In the genomic region with DNA sequence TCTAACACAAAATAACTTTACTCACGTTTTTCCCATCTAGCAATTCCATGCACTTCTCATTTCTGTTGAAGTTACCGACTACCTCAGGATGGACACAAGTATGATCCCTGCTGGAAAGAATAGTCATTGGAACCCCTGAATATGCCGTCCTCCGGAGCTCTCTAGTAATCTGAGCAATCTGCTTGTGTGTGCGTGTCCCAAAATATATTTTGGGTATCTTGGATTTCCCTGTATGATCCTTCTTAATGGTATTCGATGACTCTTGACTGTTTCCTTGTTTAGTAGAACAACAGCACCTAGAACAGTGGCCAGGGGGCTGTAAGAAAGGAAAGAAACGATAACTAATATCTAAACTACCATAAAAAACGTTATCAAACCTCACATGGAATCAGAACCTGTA, we compare ENCODE assay signal across 37 cellular contexts.
"Had no signal": no experiment of that assay in that cellular context is flagged by ENCODE, and none has a peak within 500 bp of the region (broad histone marks: within the 10 kb centered on the region; RNA-seq: fewer than 3 reads in every experiment).

No MANE protein-coding gene starts in this region.

- H3K9me3 ChIP-seq: adrenal gland, body of pancreas, esophagus muscularis mucosa, gastrocnemius medialis, heart right ventricle had no signal

- H3K9me3 Mint-ChIP-seq: activated B cell treated with CpG ODN at 0.5 μM for 24 hours; activated CD4-positive, alpha-beta memory T cell treated with anti-CD3 and anti-CD28 coated beads for 36 hours; activated CD4-positive, alpha-beta T cell treated with anti-CD3 and anti-CD28 coated beads, Interleukin-2, amount 10 ng/mL, durations not matched to agents 24 days and 14 days; activated naive CD4-positive, alpha-beta T cell treated with anti-CD3 and anti-CD28 coated beads for 36 hours; activated naive CD4-positive, alpha-beta T cell treated with anti-CD3 and anti-CD28 coated beads, Interleukin-2, amount 50 U/mL, for 24 hours; activated naive CD8-positive, alpha-beta T cell treated with anti-CD3 and anti-CD28 coated beads for 36 hours; activated naive CD8-positive, alpha-beta T cell treated with anti-CD3 and anti-CD28 coated beads, Interleukin-2, amount 50 U/mL, for 24 hours; activated T-helper 1 cell treated with anti-CD3 and anti-CD28 coated beads, Interleukin-12 subunit alpha, Interleukin-12 subunit beta, Interleukin-2, Interleukin-4 antibody, amounts not matched to agents 30 ng/mL and 10 ng/mL and 1 ng/mL, durations not matched to agents 14 hours and 24 hours and 36 hours; activated T-helper 2 cell treated with anti-CD3 and anti-CD28 coated beads, Interferon-gamma antibody, Interleukin-2, Interleukin-4, amounts not matched to agents 10 μg/mL and 5 μg/mL and 100 μg/mL, durations not matched to agents 14 hours and 24 hours and 36 hours; dendritic cell treated with granulocyte-macrophage colony-stimulating factor and Interleukin-4, amounts not matched to agents 40 ng/mL and 50 ng/mL, for 4 days; effector memory CD8-positive, alpha-beta T cell; T-helper 2 cell treated with Interferon-gamma antibody and Interleukin-4, amounts not matched to agents 5 μg/mL and 100 μg/mL, for 36 hours had no signal

- H3K4me1 ChIP-seq: body of pancreas, esophagus muscularis mucosa had no signal

- H3K4me3 Mint-ChIP-seq: activated B cell treated with CpG ODN at 0.5 μM for 24 hours; activated CD4-positive, alpha-beta memory T cell treated with anti-CD3 and anti-CD28 coated beads for 36 hours; activated CD4-positive, alpha-beta T cell treated with anti-CD3 and anti-CD28 coated beads for 36 hours; activated CD4-positive, alpha-beta T cell treated with anti-CD3 and anti-CD28 coated beads, Interleukin-2, amount 10 ng/mL, durations not matched to agents 24 days and 14 days; activated CD8-positive, alpha-beta memory T cell treated with anti-CD3 and anti-CD28 coated beads, Interleukin-2, amount 10 ng/mL, durations not matched to agents 7 days and 5 days; activated CD8-positive, alpha-beta T cell treated with anti-CD3 and anti-CD28 coated beads, Interleukin-2, amount 10 ng/mL, durations not matched to agents 7 days and 5 days; activated naive CD4-positive, alpha-beta T cell treated with anti-CD3 and anti-CD28 coated beads for 36 hours; activated naive CD4-positive, alpha-beta T cell treated with anti-CD3 and anti-CD28 coated beads, Interleukin-2, amount 50 U/mL, for 24 hours; activated naive CD8-positive, alpha-beta T cell treated with anti-CD3 and anti-CD28 coated beads for 36 hours; activated naive CD8-positive, alpha-beta T cell treated with anti-CD3 and anti-CD28 coated beads, Interleukin-2, amount 50 U/mL, for 24 hours; activated T-helper 1 cell treated with anti-CD3 and anti-CD28 coated beads, Interleukin-12 subunit alpha, Interleukin-12 subunit beta, Interleukin-2, Interleukin-4 antibody, amounts not matched to agents 30 ng/mL and 10 ng/mL and 1 ng/mL, durations not matched to agents 14 hours and 24 hours and 36 hours; dendritic cell treated with granulocyte-macrophage colony-stimulating factor and Interleukin-4, amounts not matched to agents 40 ng/mL and 50 ng/mL, for 4 days; effector memory CD8-positive, alpha-beta T cell; T-helper 17 cell; T-helper 2 cell treated with Interferon-gamma antibody and Interleukin-4, amounts not matched to agents 5 μg/mL and 100 μg/mL, for 36 hours had no signal

- H3K4me3 ChIP-seq: adrenal gland, body of pancreas, coronary artery, dorsolateral prefrontal cortex, esophagus muscularis mucosa, gastrocnemius medialis, heart right ventricle had no signal

- H3K27ac ChIP-seq: adrenal gland, body of pancreas, coronary artery, dorsolateral prefrontal cortex, esophagus muscularis mucosa, foreskin keratinocyte, gastrocnemius medialis, heart right ventricle, WERI-Rb-1 had no signal

- H3K27ac Mint-ChIP-seq: activated B cell treated with CpG ODN at 0.5 μM for 24 hours; activated CD4-positive, alpha-beta memory T cell treated with anti-CD3 and anti-CD28 coated beads for 36 hours; activated CD4-positive, alpha-beta T cell treated with anti-CD3 and anti-CD28 coated beads for 36 hours; activated CD4-positive, alpha-beta T cell treated with anti-CD3 and anti-CD28 coated beads, Interleukin-2, amount 10 ng/mL, durations not matched to agents 24 days and 14 days; activated CD8-positive, alpha-beta memory T cell treated with anti-CD3 and anti-CD28 coated beads, Interleukin-2, amount 10 ng/mL, durations not matched to agents 7 days and 5 days; activated CD8-positive, alpha-beta T cell treated with anti-CD3 and anti-CD28 coated beads, Interleukin-2, amount 10 ng/mL, durations not matched to agents 7 days and 5 days; activated naive CD4-positive, alpha-beta T cell treated with anti-CD3 and anti-CD28 coated beads for 36 hours; activated naive CD4-positive, alpha-beta T cell treated with anti-CD3 and anti-CD28 coated beads, Interleukin-2, amount 50 U/mL, for 24 hours; activated naive CD8-positive, alpha-beta T cell treated with anti-CD3 and anti-CD28 coated beads for 36 hours; activated naive CD8-positive, alpha-beta T cell treated with anti-CD3 and anti-CD28 coated beads, Interleukin-2, amount 50 U/mL, for 24 hours; activated T-helper 1 cell treated with anti-CD3 and anti-CD28 coated beads, Interleukin-12 subunit alpha, Interleukin-12 subunit beta, Interleukin-2, Interleukin-4 antibody, amounts not matched to agents 30 ng/mL and 10 ng/mL and 1 ng/mL, durations not matched to agents 14 hours and 24 hours and 36 hours; activated T-helper 2 cell treated with anti-CD3 and anti-CD28 coated beads, Interferon-gamma antibody, Interleukin-2, Interleukin-4, amounts not matched to agents 10 μg/mL and 5 μg/mL and 100 μg/mL, durations not matched to agents 14 hours and 24 hours and 36 hours; dendritic cell treated with granulocyte-macrophage colony-stimulating factor and Interleukin-4, amounts not matched to agents 40 ng/mL and 50 ng/mL, for 4 days; effector memory CD8-positive, alpha-beta T cell; T-helper 17 cell; T-helper 2 cell treated with Interferon-gamma antibody and Interleukin-4, amounts not matched to agents 5 μg/mL and 100 μg/mL, for 36 hours had no signal

- DNase-seq: activated B cell treated with CpG ODN at 0.5 μM for 24 hours; activated CD4-positive, alpha-beta memory T cell treated with anti-CD3 and anti-CD28 coated beads for 36 hours; activated CD4-positive, alpha-beta T cell treated with anti-CD3 and anti-CD28 coated beads for 36 hours; activated CD4-positive, alpha-beta T cell treated with anti-CD3 and anti-CD28 coated beads, Interleukin-2, amount 10 ng/mL, durations not matched to agents 24 days and 14 days; activated CD4-positive, CD25-positive, alpha-beta regulatory T cell treated with anti-CD3 and anti-CD28 coated beads, Interleukin-2, amount 50 U/mL, for 72 hours; activated CD8-positive, alpha-beta memory T cell treated with anti-CD3 and anti-CD28 coated beads, Interleukin-2, amount 10 ng/mL, durations not matched to agents 7 days and 5 days; activated CD8-positive, alpha-beta memory T cell treated with anti-CD3 and anti-CD28 coated beads, Interleukin-2, amount 50 U/mL, for 4 hours; activated CD8-positive, alpha-beta T cell treated with anti-CD3 and anti-CD28 coated beads, Interleukin-2, amount 10 ng/mL, durations not matched to agents 7 days and 5 days; activated effector memory CD4-positive, alpha-beta T cell treated with anti-CD3 and anti-CD28 coated beads, Interleukin-2, amount 50 U/mL, for 16 hours; activated naive CD4-positive, alpha-beta T cell treated with anti-CD3 and anti-CD28 coated beads for 36 hours; activated naive CD8-positive, alpha-beta T cell treated with anti-CD3 and anti-CD28 coated beads for 36 hours; activated naive CD8-positive, alpha-beta T cell treated with anti-CD3 and anti-CD28 coated beads, Interleukin-2, amount 50 U/mL, for 24 hours; activated T-cell treated with anti-CD3 and anti-CD28 coated beads, Interleukin-2, amount 50 U/mL, for 1 hour; activated T-cell treated with anti-CD3 and anti-CD28 coated beads, Interleukin-2, amount 50 U/mL, for 48 hours; adrenal gland; amygdala; aorta; body of pancreas; caudate nucleus; dorsolateral prefrontal cortex; effector CD4-positive, alpha-beta T cell; effector memory CD8-positive, alpha-beta T cell; erythroblast; foreskin keratinocyte; gastrocnemius medialis; heart right ventricle; T-helper 1 cell; T-helper 17 cell; T1000; WERI-Rb-1 had no signal

- H3K4me1 Mint-ChIP-seq: activated naive CD4-positive, alpha-beta T cell treated with anti-CD3 and anti-CD28 coated beads, Interleukin-2, amount 50 U/mL, for 24 hours; activated naive CD8-positive, alpha-beta T cell treated with anti-CD3 and anti-CD28 coated beads for 36 hours had no signal

- ATAC-seq: activated CD4-positive, alpha-beta T cell treated with anti-CD3 and anti-CD28 coated beads for 36 hours; activated CD8-positive, alpha-beta memory T cell treated with anti-CD3 and anti-CD28 coated beads, Interleukin-2, amount 10 ng/mL, durations not matched to agents 7 days and 5 days; activated CD8-positive, alpha-beta T cell treated with anti-CD3 and anti-CD28 coated beads, Interleukin-2, amount 10 ng/mL, durations not matched to agents 7 days and 5 days; activated naive CD8-positive, alpha-beta T cell treated with anti-CD3 and anti-CD28 coated beads, Interleukin-2, amount 50 U/mL, for 24 hours; body of pancreas; effector memory CD8-positive, alpha-beta T cell; foreskin keratinocyte; gastrocnemius medialis; heart right ventricle; T-helper 17 cell had no signal

- H3K27me3 Mint-ChIP-seq: activated B cell treated with CpG ODN at 0.5 μM for 24 hours; activated CD4-positive, alpha-beta memory T cell treated with anti-CD3 and anti-CD28 coated beads for 36 hours; activated CD4-positive, alpha-beta T cell treated with anti-CD3 and anti-CD28 coated beads for 36 hours; activated CD4-positive, alpha-beta T cell treated with anti-CD3 and anti-CD28 coated beads, Interleukin-2, amount 10 ng/mL, durations not matched to agents 24 days and 14 days; activated CD8-positive, alpha-beta memory T cell treated with anti-CD3 and anti-CD28 coated beads, Interleukin-2, amount 10 ng/mL, durations not matched to agents 7 days and 5 days; activated naive CD4-positive, alpha-beta T cell treated with anti-CD3 and anti-CD28 coated beads, Interleukin-2, amount 50 U/mL, for 24 hours; activated naive CD8-positive, alpha-beta T cell treated with anti-CD3 and anti-CD28 coated beads for 36 hours; activated naive CD8-positive, alpha-beta T cell treated with anti-CD3 and anti-CD28 coated beads, Interleukin-2, amount 50 U/mL, for 24 hours; dendritic cell treated with granulocyte-macrophage colony-stimulating factor and Interleukin-4, amounts not matched to agents 40 ng/mL and 50 ng/mL, for 4 days; effector memory CD8-positive, alpha-beta T cell; T-helper 17 cell had no signal

- H3K36me3 ChIP-seq: adrenal gland, esophagus muscularis mucosa, gastrocnemius medialis, heart right ventricle had no signal

- H3K27me3 ChIP-seq: adrenal gland, body of pancreas, dorsolateral prefrontal cortex, esophagus muscularis mucosa, foreskin keratinocyte, gastrocnemius medialis, heart right ventricle had no signal
